Comparison of ENCODE assay signal across 11 cellular contexts in the genomic region with DNA sequence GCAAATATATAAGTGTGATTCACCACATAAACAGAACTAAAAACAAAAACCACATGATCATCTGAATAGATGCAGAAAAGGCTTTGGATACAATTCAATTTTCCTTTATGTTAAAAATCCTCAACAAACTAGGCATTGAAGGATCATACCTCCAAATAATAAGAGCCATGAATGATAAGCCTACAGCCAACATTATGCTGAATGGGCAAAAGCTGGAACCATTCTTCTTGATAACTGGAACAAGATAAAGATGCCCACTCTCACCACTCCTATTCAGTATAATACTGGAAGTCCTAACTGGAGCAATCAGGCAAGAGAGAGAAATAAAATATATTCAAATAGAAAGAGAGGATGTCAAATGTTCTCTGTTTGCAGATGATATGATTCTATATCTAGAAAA. TPM values are rescaled to one million over a fixed set of nuclear protein-coding genes. Genes with fewer than 3 reads are reported as not detected.
"Had no signal": no experiment of that assay in that cellular context is flagged by ENCODE, and none has a peak within 500 bp of the region (broad histone marks: within the 10 kb centered on the region; RNA-seq: fewer than 3 reads in every experiment).

No MANE protein-coding gene starts in this region.

- ATAC-seq: GM23338, HCT116 had no signal

- DNase-seq: GM23248, GOT3, H7, H9, HCEC 1CT, HFFc6 had no signal

- FAIRE-seq: H1, H54 had no signal

- H3K4me3 ChIP-seq: GM23248, GM23338, HAP-1 had no signal

- H3K4me1 ChIP-seq: HAP-1 had no signal

- H3K9ac ChIP-seq: GM23248 had no signal

- H3K9me3 ChIP-seq: HAP-1 had no signal

- H3K27ac ChIP-seq: GM23248 had no signal

- H3K36me3 ChIP-seq: HAP-1 had no signal

- H3K4me2 ChIP-seq: GM23338 had no signal

- H2AFZ ChIP-seq: GM23248, GM23338 had no signal

RNA-seq across cellular contexts. Expression of a gene that starts 33.8 kb away (rescaled TPM):
- total RNA-seq: GM23248, HFFc6 had no signal
- polyA plus RNA-seq: GM23248 had no signal
